Comparison of ENCODE assay signal across 8 cellular contexts in genomic region chr12:11958216-11959091, GRCh38.
A peak's percentile ranks its signal among the peaks of the same experiment; 100 is the strongest.
DNase-seq lines count a peak whose midpoint lies in the region; ATAC-seq and TF ChIP-seq lines count a peak whose summit lies in the region.

No MANE protein-coding gene starts in this region.

- peak; percentile 31 for ATAC-seq in CD8-positive, alpha-beta T cell
- no peak for ATAC-seq in HG02678 (IDR thresholded peaks at IDR 0.05; ENCODE audit: unreplicated experiment)
- ATAC-seq in HG02759 (IDR thresholded peaks at IDR 0.05; ENCODE audit: unreplicated experiment) = no peak
- no peak for ATAC-seq in left colon
- no peak for ATAC-seq in GM21526 (IDR thresholded peaks at IDR 0.05; ENCODE audit: low FRiP score, unreplicated experiment)

- H3K36me3 Mint-ChIP-seq in CD8-positive, alpha-beta T cell = no peaks in the 10 kb centered on the region
- H3K36me3 Mint-ChIP-seq in activated T-helper 2 cell treated with anti-CD3 and anti-CD28 coated beads, Interferon-gamma antibody, Interleukin-2, Interleukin-4, amounts not matched to agents 10 μg/mL and 5 μg/mL and 100 μg/mL, durations not matched to agents 14 hours and 24 hours and 36 hours (ENCODE audit: low read depth) = peaks cover 3% of the 10 kb centered on the region

- H3K27ac ChIP-seq in CD8-positive, alpha-beta T cell (ENCODE audit: low read depth, low read length) = no peak overlapping the region

- no peak for TF ChIP-seq CTCF in CD8-positive, alpha-beta T cell (IDR thresholded peaks at IDR 0.05)

- H3K4me1 ChIP-seq in CD8-positive, alpha-beta T cell (ENCODE audit: insufficient read depth, low read length) = no peaks in the 10 kb centered on the region

- POLR2A ChIA-PET in CD8-positive, alpha-beta T cell (lab: Charles Lee) = interaction anchor here (0.8 kb wide), 1 partner anchor 42 kb away, joined by 3 read pairs; no protein-coding TSS in a partner anchor

- H3K9me3 Mint-ChIP-seq in CD8-positive, alpha-beta T cell = no peaks in the 10 kb centered on the region
- H3K9me3 Mint-ChIP-seq in activated T-helper 2 cell treated with anti-CD3 and anti-CD28 coated beads, Interferon-gamma antibody, Interleukin-2, Interleukin-4, amounts not matched to agents 10 μg/mL and 5 μg/mL and 100 μg/mL, durations not matched to agents 14 hours and 24 hours and 36 hours = peaks cover 4% of the 10 kb centered on the region

- H3K9me3 ChIP-seq in CD8-positive, alpha-beta T cell (ENCODE audit: low read length) = no peaks in the 10 kb centered on the region

- no peaks in the 10 kb centered on the region for H3K36me3 ChIP-seq in CD8-positive, alpha-beta T cell (ENCODE audit: insufficient read depth, low read length)

- peaks cover 9% of the 10 kb centered on the region for H3K27me3 Mint-ChIP-seq in CD8-positive, alpha-beta T cell (ENCODE audit: low read depth)
- H3K27me3 Mint-ChIP-seq in activated T-helper 2 cell treated with anti-CD3 and anti-CD28 coated beads, Interferon-gamma antibody, Interleukin-2, Interleukin-4, amounts not matched to agents 10 μg/mL and 5 μg/mL and 100 μg/mL, durations not matched to agents 14 hours and 24 hours and 36 hours (ENCODE audit: low read depth) = peaks cover 10% of the 10 kb centered on the region

- peak in 3 of 7 experiments; percentile 11 to 33 (median 12) for DNase-seq in CD8-positive, alpha-beta T cell
- peak; percentile 77 for DNase-seq in HT-29 (ENCODE audit: low spot score)
- DNase-seq in activated T-helper 2 cell treated with anti-CD3 and anti-CD28 coated beads, Interferon-gamma antibody, Interleukin-2, Interleukin-4, amounts not matched to agents 10 μg/mL and 5 μg/mL and 100 μg/mL, durations not matched to agents 14 hours and 24 hours and 36 hours (ENCODE audit: low spot score) = peak; percentile 43
- peak; percentile 94 for DNase-seq in kidney tubule cell (ENCODE audit: low spot score)
- no peak for DNase-seq in left colon

- no peak overlapping the region for H3K27ac Mint-ChIP-seq in CD8-positive, alpha-beta T cell
- H3K27ac Mint-ChIP-seq in activated T-helper 2 cell treated with anti-CD3 and anti-CD28 coated beads, Interferon-gamma antibody, Interleukin-2, Interleukin-4, amounts not matched to agents 10 μg/mL and 5 μg/mL and 100 μg/mL, durations not matched to agents 14 hours and 24 hours and 36 hours = peak overlapping the region; percentile 93

- H3K4me1 Mint-ChIP-seq in CD8-positive, alpha-beta T cell (ENCODE audit: low read depth) = peaks cover 12% of the 10 kb centered on the region
- peaks cover 51% of the 10 kb centered on the region for H3K4me1 Mint-ChIP-seq in activated T-helper 2 cell treated with anti-CD3 and anti-CD28 coated beads, Interferon-gamma antibody, Interleukin-2, Interleukin-4, amounts not matched to agents 10 μg/mL and 5 μg/mL and 100 μg/mL, durations not matched to agents 14 hours and 24 hours and 36 hours (ENCODE audit: low read depth)

- H3K4me3 ChIP-seq in CD8-positive, alpha-beta T cell (ENCODE audit: low read depth, low read length) = no peak overlapping the region

- CTCF ChIA-PET in CD8-positive, alpha-beta T cell (lab: Charles Lee) = interaction anchor here (1.5 kb wide), 1 partner anchor 14 kb away, joined by 5 read pairs; no protein-coding TSS in a partner anchor

- no peak overlapping the region for H3K4me3 Mint-ChIP-seq in CD8-positive, alpha-beta T cell
- H3K4me3 Mint-ChIP-seq in activated T-helper 2 cell treated with anti-CD3 and anti-CD28 coated beads, Interferon-gamma antibody, Interleukin-2, Interleukin-4, amounts not matched to agents 10 μg/mL and 5 μg/mL and 100 μg/mL, durations not matched to agents 14 hours and 24 hours and 36 hours (ENCODE audit: low read depth) = peak overlapping the region; percentile 13

- intact Hi-C loops in CD8-positive, alpha-beta T cell (cut with DNase I, micrococcal nuclease) = loop anchor here in 1 of 2 experiments (10.0 kb wide), 1 partner anchor 46 kb away; no protein-coding TSS in a partner anchor
- intact Hi-C loops in activated T-helper 2 cell treated with anti-CD3 and anti-CD28 coated beads, Interferon-gamma antibody, Interleukin-2, Interleukin-4, amounts not matched to agents 10 μg/mL and 5 μg/mL and 100 μg/mL, durations not matched to agents 14 hours and 24 hours and 36 hours (cut with micrococcal nuclease) = loop anchor here (1.0 to 5.0 kb wide), 5 partner anchors 23 to 310 kb away; partner anchors contain the start of gene ETV6
- intact Hi-C loops in left colon (cut with DNase I, micrococcal nuclease) = no loop called here

- no peaks in the 10 kb centered on the region for H3K27me3 ChIP-seq in CD8-positive, alpha-beta T cell (ENCODE audit: insufficient read depth, low read length)

Comparison
In these comparisons a context has a peak if more than half of its experiments do, and no peak if none do; other contexts are left out.
1. DNase-seq: peak in HT-29 (single experiment), activated T-helper 2 cell treated with anti-CD3 and anti-CD28 coated beads, Interferon-gamma antibody, Interleukin-2, Interleukin-4, amounts not matched to agents 10 μg/mL and 5 μg/mL and 100 μg/mL, durations not matched to agents 14 hours and 24 hours and 36 hours (single experiment) and kidney tubule cell (single experiment); none in left colon (0 of 2).